In the genomic region with DNA sequence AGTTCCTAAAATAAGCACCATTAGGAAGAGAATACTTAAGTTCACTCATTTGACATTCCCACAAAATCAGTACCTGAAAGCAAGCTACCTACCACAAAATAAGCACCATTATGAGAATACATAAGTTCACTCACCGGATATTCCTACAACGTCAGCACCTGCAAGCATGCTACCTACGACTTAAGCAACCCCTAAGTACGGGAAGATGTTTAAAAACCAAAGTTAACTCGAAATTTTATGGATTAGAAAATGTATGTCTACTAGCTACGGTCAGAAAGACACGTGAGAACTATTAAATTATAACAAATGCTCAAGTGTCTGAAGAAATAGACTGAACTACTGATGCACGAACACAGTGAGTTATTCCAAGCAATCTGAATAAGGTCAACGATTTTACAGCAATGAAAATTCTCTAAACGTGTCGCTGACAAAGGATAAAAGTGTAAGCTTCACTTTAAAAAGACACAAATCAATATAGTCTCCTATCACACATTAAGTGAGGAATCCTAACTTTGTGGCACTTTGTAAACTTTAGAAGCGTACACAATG, we compare ENCODE assay signal across 1 cellular context.
TF ChIP-seq lines count a peak whose summit lies in the region.

No MANE protein-coding gene starts in this region.

TF ChIP-seq in endothelial cell of umbilical vein, 7 proteins besides CTCF, POLR2A, EP300 and RAD21:
- TF ChIP-seq JUN (IDR thresholded peaks at IDR 0.05; ENCODE audit: borderline replicate concordance, insufficient read depth, insufficient read length, low read depth) (no peak), POLR2AphosphoS5 (IDR thresholded peaks at IDR 0.05; ENCODE audit: insufficient read depth, low read depth, low read length) (no peak), FOS (IDR thresholded peaks at IDR 0.05; ENCODE audit: borderline replicate concordance, insufficient read depth, low read length) (no peak), GATA2 (IDR thresholded peaks at IDR 0.05; ENCODE audit: insufficient read depth, insufficient read length, low read depth, low read length) (no peak), MYC (IDR thresholded peaks at IDR 0.05; ENCODE audit: low read depth, low read length) (no peak), EZH2 (IDR thresholded peaks at IDR 0.05; ENCODE audit: borderline replicate concordance, low read depth, low read length, severe bottlenecking) (no peak)
- TF ChIP-seq, protein P1, sequence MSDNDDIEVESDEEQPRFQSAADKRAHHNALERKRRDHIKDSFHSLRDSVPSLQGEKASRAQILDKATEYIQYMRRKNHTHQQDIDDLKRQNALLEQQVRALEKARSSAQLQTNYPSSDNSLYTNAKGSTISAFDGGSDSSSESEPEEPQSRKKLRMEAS (IDR thresholded peaks at IDR 0.05; ENCODE audit: insufficient read depth, insufficient read length): no peak
